ENCODE assay signal across 1 cellular context in genomic region chr20:49046087-49046900, GRCh38.
A peak's percentile ranks its signal among the peaks of the same experiment; 100 is the strongest.
TF ChIP-seq lines count a peak whose summit lies in the region.

TSS of gene CSE1L (plus strand) at chr20:49046312. CDS start at chr20:49058464, 12,152 bp downstream.

TF ChIP-seq in K562, 482 proteins besides CTCF, POLR2A, EP300 and RAD21 (continued from another document and continues in another):
- TF ChIP-seq, protein P1, sequence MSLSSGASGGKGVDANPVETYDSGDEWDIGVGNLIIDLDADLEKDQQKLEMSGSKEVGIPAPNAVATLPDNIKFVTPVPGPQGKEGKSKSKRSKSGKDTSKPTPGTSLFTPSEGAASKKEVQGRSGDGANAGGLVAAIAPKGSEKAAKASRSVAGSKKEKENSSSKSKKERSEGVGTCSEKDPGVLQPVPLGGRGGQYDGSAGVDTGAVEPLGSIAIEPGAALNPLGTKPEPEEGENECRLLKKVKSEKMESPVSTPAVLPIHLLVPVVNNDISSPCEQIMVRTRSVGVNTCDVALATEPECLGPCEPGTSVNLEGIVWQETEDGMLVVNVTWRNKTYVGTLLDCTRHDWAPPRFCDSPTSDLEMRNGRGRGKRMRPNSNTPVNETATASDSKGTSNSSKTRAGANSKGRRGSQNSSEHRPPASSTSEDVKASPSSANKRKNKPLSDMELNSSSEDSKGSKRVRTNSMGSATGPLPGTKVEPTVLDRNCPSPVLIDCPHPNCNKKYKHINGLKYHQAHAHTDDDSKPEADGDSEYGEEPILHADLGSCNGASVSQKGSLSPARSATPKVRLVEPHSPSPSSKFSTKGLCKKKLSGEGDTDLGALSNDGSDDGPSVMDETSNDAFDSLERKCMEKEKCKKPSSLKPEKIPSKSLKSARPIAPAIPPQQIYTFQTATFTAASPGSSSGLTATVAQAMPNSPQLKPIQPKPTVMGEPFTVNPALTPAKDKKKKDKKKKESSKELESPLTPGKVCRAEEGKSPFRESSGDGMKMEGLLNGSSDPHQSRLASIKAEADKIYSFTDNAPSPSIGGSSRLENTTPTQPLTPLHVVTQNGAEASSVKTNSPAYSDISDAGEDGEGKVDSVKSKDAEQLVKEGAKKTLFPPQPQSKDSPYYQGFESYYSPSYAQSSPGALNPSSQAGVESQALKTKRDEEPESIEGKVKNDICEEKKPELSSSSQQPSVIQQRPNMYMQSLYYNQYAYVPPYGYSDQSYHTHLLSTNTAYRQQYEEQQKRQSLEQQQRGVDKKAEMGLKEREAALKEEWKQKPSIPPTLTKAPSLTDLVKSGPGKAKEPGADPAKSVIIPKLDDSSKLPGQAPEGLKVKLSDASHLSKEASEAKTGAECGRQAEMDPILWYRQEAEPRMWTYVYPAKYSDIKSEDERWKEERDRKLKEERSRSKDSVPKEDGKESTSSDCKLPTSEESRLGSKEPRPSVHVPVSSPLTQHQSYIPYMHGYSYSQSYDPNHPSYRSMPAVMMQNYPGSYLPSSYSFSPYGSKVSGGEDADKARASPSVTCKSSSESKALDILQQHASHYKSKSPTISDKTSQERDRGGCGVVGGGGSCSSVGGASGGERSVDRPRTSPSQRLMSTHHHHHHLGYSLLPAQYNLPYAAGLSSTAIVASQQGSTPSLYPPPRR (CRISPR knock-in tag; IDR thresholded peaks at IDR 0.05; ENCODE audit: borderline replicate concordance) = peak; percentile 95; the same call in 1 of the 2 replicates
- TF ChIP-seq SIX5 (IDR thresholded peaks at IDR 0.05; ENCODE audit: borderline replicate concordance in 1 of 2, insufficient read depth in 1 of 2, low read depth in 1 of 2, low read length in 2 of 2) (no peak), ELF1 (tag; IDR thresholded peaks at IDR 0.05) (no peak), ZNF165 (CRISPR knock-in tag; IDR thresholded peaks at IDR 0.05; ENCODE audit: borderline replicate concordance) (no peak), ZNF766 (CRISPR knock-in tag; conservative IDR thresholded peaks at IDR 0.05) (no peak), FUS (optimal IDR thresholded peaks at IDR 0.05; ENCODE audit: low read depth, low read length) (no peak), ZSCAN29 (IDR thresholded peaks at IDR 0.05) (no peak), SMARCC2 (IDR thresholded peaks at IDR 0.05; ENCODE audit: low read depth) (no peak), KHSRP (IDR thresholded peaks at IDR 0.05) (no peak), ZNF75A (CRISPR knock-in tag; IDR thresholded peaks at IDR 0.05) (no peak), FOXP1 (CRISPR knock-in tag; IDR thresholded peaks at IDR 0.05) (no peak), ZNF124 (CRISPR knock-in tag; IDR thresholded peaks at IDR 0.05) (no peak), ZNF24 (IDR thresholded peaks at IDR 0.05) (no peak), TRIM24 (IDR thresholded peaks at IDR 0.05) (no peak), SMARCA4 (IDR thresholded peaks at IDR 0.05) (no peak), CBFB (CRISPR knock-in tag; IDR thresholded peaks at IDR 0.05) (peak; percentile 72; the same call in 1 of the 2 replicates), U2AF1 (optimal IDR thresholded peaks at IDR 0.05; ENCODE audit: low read depth, low read length) (no peak), GTF2F1 (IDR thresholded peaks at IDR 0.05; ENCODE audit: low read depth, low read length) (peak; percentile 90), DIDO1 (tag; IDR thresholded peaks at IDR 0.05; ENCODE audit: low read depth) (no peak), RREB1 (CRISPR knock-in tag; IDR thresholded peaks at IDR 0.05) (0 out of 2 replicates have a peak, but pooled peaks have one; percentile 19), ZNF407 (IDR thresholded peaks at IDR 0.05; ENCODE audit: low read depth) (no peak; the same call in none of the 2 replicates), IRF2 (CRISPR knock-in tag; IDR thresholded peaks at IDR 0.05) (no peak), ILF3 (IDR thresholded peaks at IDR 0.05; ENCODE audit: borderline replicate concordance) (no peak), BRD9 (IDR thresholded peaks at IDR 0.05; ENCODE audit: low read depth, partially characterized antibody) (peak; percentile 48), ZFX (CRISPR knock-in tag; IDR thresholded peaks at IDR 0.05) (peak; percentile 100), PYGO2 (tag; IDR thresholded peaks at IDR 0.05) (no peak), DDX20 (tag; IDR thresholded peaks at IDR 0.05; ENCODE audit: low read depth) (no peak), NCOA2 (IDR thresholded peaks at IDR 0.05; ENCODE audit: partially characterized antibody in 2 of 2) (no peak), NCOA6 (IDR thresholded peaks at IDR 0.05) (no peak), LEF1 (IDR thresholded peaks at IDR 0.05) (no peak), SIN3A (IDR thresholded peaks at IDR 0.05; ENCODE audit: borderline replicate concordance in 2 of 2, control insufficient read depth in 1 of 2, low read depth in 2 of 2, low read length in 2 of 2) (peak; percentile 23 to 74; a peak in 2 of 4 replicates), ZFP91 (CRISPR knock-in tag; IDR thresholded peaks at IDR 0.05) (peak; percentile 72; the same call in 1 of the 2 replicates), TAL1 (IDR thresholded peaks at IDR 0.05) (no peak), E2F6 (IDR thresholded peaks at IDR 0.05; ENCODE audit: borderline replicate concordance in 1 of 2, extremely low read depth in 1 of 2, insufficient read depth in 1 of 2, insufficient read length in 1 of 2, low read depth in 1 of 2, low read length in 1 of 2, poor library complexity in 1 of 2, severe bottlenecking in 1 of 2) (peak; percentile 89 to 94), SRF (CRISPR knock-in tag; IDR thresholded peaks at IDR 0.05) (0 out of 4 replicates have a peak, but pooled peaks of 1 of the 2 experiments have one; percentile 24), RHOXF2B (CRISPR knock-in tag; conservative IDR thresholded peaks at IDR 0.05) (no peak)
- TF ChIP-seq, protein P2, sequence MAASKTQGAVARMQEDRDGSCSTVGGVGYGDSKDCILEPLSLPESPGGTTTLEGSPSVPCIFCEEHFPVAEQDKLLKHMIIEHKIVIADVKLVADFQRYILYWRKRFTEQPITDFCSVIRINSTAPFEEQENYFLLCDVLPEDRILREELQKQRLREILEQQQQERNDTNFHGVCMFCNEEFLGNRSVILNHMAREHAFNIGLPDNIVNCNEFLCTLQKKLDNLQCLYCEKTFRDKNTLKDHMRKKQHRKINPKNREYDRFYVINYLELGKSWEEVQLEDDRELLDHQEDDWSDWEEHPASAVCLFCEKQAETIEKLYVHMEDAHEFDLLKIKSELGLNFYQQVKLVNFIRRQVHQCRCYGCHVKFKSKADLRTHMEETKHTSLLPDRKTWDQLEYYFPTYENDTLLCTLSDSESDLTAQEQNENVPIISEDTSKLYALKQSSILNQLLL (CRISPR knock-in tag; IDR thresholded peaks at IDR 0.05; ENCODE audit: borderline replicate concordance) = no peak
